ENCODE assay signal across 19 cellular contexts in the genomic region with DNA sequence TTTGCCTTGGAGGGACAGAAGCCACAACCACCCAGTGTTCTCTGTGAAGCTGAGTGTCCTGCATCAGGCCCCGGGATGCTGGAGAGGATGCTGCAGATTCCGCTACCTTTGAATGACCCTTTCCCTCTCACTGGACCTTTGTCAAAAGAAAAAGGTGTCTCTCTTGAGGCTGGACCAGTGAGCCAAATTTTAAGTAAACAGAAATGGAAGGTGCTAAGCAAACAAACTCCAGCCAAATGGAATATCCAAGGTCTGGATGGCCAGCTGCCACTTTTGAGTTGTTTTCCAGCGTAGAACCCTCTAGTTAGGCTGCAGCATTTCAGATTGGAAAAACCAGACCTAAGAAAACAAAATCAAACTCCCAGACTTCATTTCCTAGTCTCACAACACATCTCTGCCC.
"Had no signal": no experiment of that assay in that cellular context is flagged by ENCODE, and none has a peak within 500 bp of the region (broad histone marks: within the 10 kb centered on the region; RNA-seq: fewer than 3 reads in every experiment).

No MANE protein-coding gene starts in this region.

- ATAC-seq: activated CD8-positive, alpha-beta T cell treated with anti-CD3 and anti-CD28 coated beads, Interleukin-2, amount 10 ng/mL, durations not matched to agents 7 days and 5 days; naive thymus-derived CD4-positive, alpha-beta T cell; stimulated activated naive CD8-positive, alpha-beta T cell treated with anti-CD3 and anti-CD28 coated beads, Interleukin-15, amount 100 ng/mL, for 72 hours had no signal

- H3K9me3 ChIP-seq: neutrophil, right atrium auricular region, thoracic aorta had no signal

- H3K27ac Mint-ChIP-seq: activated B cell treated with CpG ODN at 0.5 μM for 24 hours; activated CD8-positive, alpha-beta T cell treated with anti-CD3 and anti-CD28 coated beads, Interleukin-2, amount 10 ng/mL, durations not matched to agents 7 days and 5 days; activated naive CD8-positive, alpha-beta T cell; dendritic cell treated with granulocyte-macrophage colony-stimulating factor and Interleukin-4, amounts not matched to agents 40 ng/mL and 50 ng/mL, for 4 days; naive thymus-derived CD4-positive, alpha-beta T cell had no signal

- H3K27me3 ChIP-seq: brain microvascular endothelial cell, neutrophil, right atrium auricular region had no signal

- H3K36me3 Mint-ChIP-seq: activated naive CD8-positive, alpha-beta T cell; naive thymus-derived CD4-positive, alpha-beta T cell had no signal

- DNase-seq: activated B cell treated with CpG ODN at 0.5 μM for 24 hours; activated CD4-positive, alpha-beta T cell treated with anti-CD3 and anti-CD28 coated beads for 48 hours; activated CD8-positive, alpha-beta memory T cell treated with anti-CD3 and anti-CD28 coated beads, Interleukin-2, amount 50 U/mL, for 4 hours; activated CD8-positive, alpha-beta T cell treated with anti-CD3 and anti-CD28 coated beads, Interleukin-2, amount 10 ng/mL, durations not matched to agents 7 days and 5 days; activated gamma-delta T cell treated with Interleukin-2 at 50 U/mL for 16 hours; activated T-cell treated with anti-CD3 and anti-CD28 coated beads, Interleukin-2, amount 50 U/mL, for 48 hours; brain microvascular endothelial cell; head of caudate nucleus; mammary epithelial cell; naive thymus-derived CD4-positive, alpha-beta T cell; small intestine; stimulated activated naive CD8-positive, alpha-beta T cell treated with anti-CD3 and anti-CD28 coated beads, Interleukin-15, amount 100 ng/mL, for 72 hours; T-helper 2 cell had no signal

- H3K4me3 Mint-ChIP-seq: activated B cell treated with CpG ODN at 0.5 μM for 24 hours; activated CD8-positive, alpha-beta T cell treated with anti-CD3 and anti-CD28 coated beads, Interleukin-2, amount 10 ng/mL, durations not matched to agents 7 days and 5 days; activated naive CD8-positive, alpha-beta T cell; dendritic cell treated with granulocyte-macrophage colony-stimulating factor and Interleukin-4, amounts not matched to agents 40 ng/mL and 50 ng/mL, for 4 days; naive thymus-derived CD4-positive, alpha-beta T cell; stimulated activated naive CD8-positive, alpha-beta T cell treated with anti-CD3 and anti-CD28 coated beads, Interleukin-15, amount 100 ng/mL, for 72 hours had no signal

- H3K4me1 Mint-ChIP-seq: naive thymus-derived CD4-positive, alpha-beta T cell had no signal

- H3K36me3 ChIP-seq: brain microvascular endothelial cell, thoracic aorta had no signal

- H3K9me3 Mint-ChIP-seq: activated B cell treated with CpG ODN at 0.5 μM for 24 hours; dendritic cell treated with granulocyte-macrophage colony-stimulating factor and Interleukin-4, amounts not matched to agents 40 ng/mL and 50 ng/mL, for 4 days; naive thymus-derived CD4-positive, alpha-beta T cell; stimulated activated naive CD8-positive, alpha-beta T cell treated with anti-CD3 and anti-CD28 coated beads, Interleukin-15, amount 100 ng/mL, for 72 hours had no signal

- H3K27me3 Mint-ChIP-seq: activated B cell treated with CpG ODN at 0.5 μM for 24 hours; activated naive CD8-positive, alpha-beta T cell; dendritic cell treated with granulocyte-macrophage colony-stimulating factor and Interleukin-4, amounts not matched to agents 40 ng/mL and 50 ng/mL, for 4 days; stimulated activated naive CD8-positive, alpha-beta T cell treated with anti-CD3 and anti-CD28 coated beads, Interleukin-15, amount 100 ng/mL, for 72 hours had no signal

- H3K4me3 ChIP-seq: right atrium auricular region, thoracic aorta had no signal

- H3K27ac ChIP-seq: brain microvascular endothelial cell, epithelial cell of prostate, neutrophil, right atrium auricular region had no signal
